In the genomic region with DNA sequence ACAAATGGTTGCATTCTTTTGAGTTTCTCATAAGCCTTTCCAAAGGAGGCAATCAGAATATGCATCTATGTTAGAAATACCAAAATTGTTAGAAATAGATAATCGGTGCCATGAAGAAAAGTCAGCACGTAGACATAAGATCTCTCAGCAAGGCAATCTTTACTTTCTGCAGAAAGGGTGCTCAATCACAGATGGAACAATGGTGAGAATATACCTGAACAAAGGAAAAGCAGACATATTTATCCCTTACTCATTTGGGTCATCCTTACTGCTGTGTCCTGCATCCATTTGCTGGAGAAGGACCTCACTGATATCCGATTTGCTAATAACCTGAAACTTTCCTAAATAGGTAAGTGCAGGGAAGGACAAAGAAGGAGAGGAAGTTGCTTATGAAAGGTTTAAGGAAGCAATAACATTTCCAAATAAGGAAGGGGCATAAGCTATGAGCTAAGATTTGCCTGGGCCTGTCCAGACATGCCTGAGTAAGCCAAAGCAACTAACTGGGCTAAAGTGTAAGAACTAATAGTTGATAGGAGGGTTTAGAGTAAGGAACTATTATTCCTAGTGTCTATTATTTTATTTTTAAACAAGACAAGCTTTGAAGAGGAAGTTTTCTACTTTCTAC, we compare ENCODE assay signal across 1 cellular context. TPM values are rescaled to one million over a fixed set of nuclear protein-coding genes. Genes with fewer than 3 reads are reported as not detected.
"Had no signal": no experiment of that assay in that cellular context is flagged by ENCODE, and none has a peak within 500 bp of the region (broad histone marks: within the 10 kb centered on the region; RNA-seq: fewer than 3 reads in every experiment).

No MANE protein-coding gene starts in this region.

RNA-seq across cellular contexts. Expression of a gene that starts 21.6 kb away (rescaled TPM):
- total RNA-seq: naive thymus-derived CD8-positive, alpha-beta T cell had no signal
